Comparison of ENCODE assay signal across 12 cellular contexts in genomic region chr17:82101767-82102679, GRCh38. TPM values are rescaled to one million over a fixed set of nuclear protein-coding genes. Genes with fewer than 3 reads are reported as not detected.
DNase-seq lines count a peak whose midpoint lies in the region; ATAC-seq, FAIRE-seq and TF ChIP-seq lines count a peak whose summit lies in the region.
"Had no signal": no experiment of that assay in that cellular context is flagged by ENCODE, and none has a peak within 500 bp of the region (broad histone marks: within the 10 kb centered on the region; RNA-seq: fewer than 3 reads in every experiment).

No MANE protein-coding gene starts in this region.

- no peaks in the 10 kb centered on the region for H3K27me3 Mint-ChIP-seq in activated CD4-positive, alpha-beta memory T cell treated with anti-CD3 and anti-CD28 coated beads for 36 hours
- H3K27me3 Mint-ChIP-seq in activated CD4-positive, alpha-beta memory T cell treated with anti-CD3 and anti-CD28 coated beads, Interleukin-2, amount 10 ng/mL, durations not matched to agents 7 days and 5 days: no peaks in the 10 kb centered on the region
- no peaks in the 10 kb centered on the region for H3K27me3 Mint-ChIP-seq in T-helper 17 cell

- H3K4me3 Mint-ChIP-seq in activated CD4-positive, alpha-beta memory T cell treated with anti-CD3 and anti-CD28 coated beads for 36 hours: no peak overlapping the region
- H3K4me3 Mint-ChIP-seq in activated CD4-positive, alpha-beta memory T cell treated with anti-CD3 and anti-CD28 coated beads, Interleukin-2, amount 10 ng/mL, durations not matched to agents 7 days and 5 days: no peak overlapping the region
- no peak overlapping the region for H3K4me3 Mint-ChIP-seq in T-helper 17 cell

- TF ChIP-seq POLR2A in H54 (IDR thresholded peaks at IDR 0.05; ENCODE audit: low read depth, low read length): no peak

- H3K4me3 ChIP-seq in thymus (ENCODE audit: low read length): no peak overlapping the region
- H3K4me3 ChIP-seq: cardiac muscle cell had no signal

- peak overlapping the region; percentile 45 for H3K27ac Mint-ChIP-seq in activated CD4-positive, alpha-beta memory T cell treated with anti-CD3 and anti-CD28 coated beads for 36 hours
- H3K27ac Mint-ChIP-seq in activated CD4-positive, alpha-beta memory T cell treated with anti-CD3 and anti-CD28 coated beads, Interleukin-2, amount 10 ng/mL, durations not matched to agents 7 days and 5 days: no peak overlapping the region
- peak overlapping the region; percentile 24 for H3K27ac Mint-ChIP-seq in T-helper 17 cell

- H3K4me1 Mint-ChIP-seq in activated CD4-positive, alpha-beta memory T cell treated with anti-CD3 and anti-CD28 coated beads for 36 hours (ENCODE audit: low read depth): peaks cover 18% of the 10 kb centered on the region
- peaks cover 32% of the 10 kb centered on the region for H3K4me1 Mint-ChIP-seq in activated CD4-positive, alpha-beta memory T cell treated with anti-CD3 and anti-CD28 coated beads, Interleukin-2, amount 10 ng/mL, durations not matched to agents 7 days and 5 days
- H3K4me1 Mint-ChIP-seq in T-helper 17 cell: peaks cover 17% of the 10 kb centered on the region

- no peaks in the 10 kb centered on the region for H3K27me3 ChIP-seq in thymus (ENCODE audit: control insufficient read depth, insufficient read depth)
- H3K27me3 ChIP-seq: cardiac muscle cell had no signal

- H3K4me1 ChIP-seq in thymus (ENCODE audit: control insufficient read depth, insufficient read depth, low read length): peaks cover 36% of the 10 kb centered on the region

- no peaks in the 10 kb centered on the region for H3K9me3 Mint-ChIP-seq in activated CD4-positive, alpha-beta memory T cell treated with anti-CD3 and anti-CD28 coated beads for 36 hours
- H3K9me3 Mint-ChIP-seq in activated CD4-positive, alpha-beta memory T cell treated with anti-CD3 and anti-CD28 coated beads, Interleukin-2, amount 10 ng/mL, durations not matched to agents 7 days and 5 days: no peaks in the 10 kb centered on the region

- CTCF ChIA-PET in activated CD4-positive, alpha-beta memory T cell treated with anti-CD3 and anti-CD28 coated beads for 36 hours (lab: Charles Lee): interaction anchor here (0.6 kb wide), 1 partner anchor 84 kb away, joined by 3 read pairs; no protein-coding TSS in a partner anchor
- CTCF ChIA-PET in activated CD4-positive, alpha-beta memory T cell treated with anti-CD3 and anti-CD28 coated beads, Interleukin-2, amount 10 ng/mL, durations not matched to agents 7 days and 5 days (lab: Charles Lee): no interaction called here

- FAIRE-seq in H54 (lab: Jason Lieb, UNC): no peak

- H3K36me3 Mint-ChIP-seq in activated CD4-positive, alpha-beta memory T cell treated with anti-CD3 and anti-CD28 coated beads for 36 hours: peaks cover 1% of the 10 kb centered on the region
- H3K36me3 Mint-ChIP-seq in activated CD4-positive, alpha-beta memory T cell treated with anti-CD3 and anti-CD28 coated beads, Interleukin-2, amount 10 ng/mL, durations not matched to agents 7 days and 5 days (ENCODE audit: low read depth): no peaks in the 10 kb centered on the region
- no peaks in the 10 kb centered on the region for H3K36me3 Mint-ChIP-seq in T-helper 17 cell (ENCODE audit: low read depth)

- peak overlapping the region; percentile 9 for H3K27ac ChIP-seq in thymus (ENCODE audit: low read depth)

- intact Hi-C loops in activated CD4-positive, alpha-beta memory T cell treated with anti-CD3 and anti-CD28 coated beads for 36 hours (cut with micrococcal nuclease): no loop called here
- intact Hi-C loops in sciatic nerve (cut with DNase I): loop anchor here (10.0 kb wide), 1 partner anchor 53 kb away; no protein-coding TSS in a partner anchor

- no peak for DNase-seq in activated CD4-positive, alpha-beta memory T cell treated with anti-CD3 and anti-CD28 coated beads for 36 hours
- DNase-seq in activated CD4-positive, alpha-beta memory T cell treated with anti-CD3 and anti-CD28 coated beads, Interleukin-2, amount 10 ng/mL, durations not matched to agents 7 days and 5 days: no peak
- DNase-seq in T-helper 17 cell (no peak), medulla oblongata (ENCODE audit: extremely low spot score) (peak; percentile 55), NCI-H1092 treated with DMSO at 0.1 percent for 48 hours (lab: John Stamatoyannopoulos, UW) (no peak), H54 (ENCODE audit: insufficient read length, low spot score) (no peak), sciatic nerve (ENCODE audit: low spot score) (no peak)
- DNase-seq: activated T-cell treated with anti-CD3 and anti-CD28 coated beads, Interleukin-2, amount 50 U/mL, for 48 hours; KG1; NCI-H510A treated with DMSO at 0.1 percent for 48 hours had no signal

- no peak for ATAC-seq in T-helper 17 cell
- no peak for ATAC-seq in sciatic nerve

- 88% methylated on average over 18 of the region's 18 CpGs for WGBS in thymus

- POLR2A ChIA-PET in activated CD4-positive, alpha-beta memory T cell treated with anti-CD3 and anti-CD28 coated beads for 36 hours (lab: Charles Lee): no interaction called here
- POLR2A ChIA-PET in activated CD4-positive, alpha-beta memory T cell treated with anti-CD3 and anti-CD28 coated beads, Interleukin-2, amount 10 ng/mL, durations not matched to agents 7 days and 5 days (lab: Charles Lee): interaction anchor here (1.0 kb wide), 1 partner anchor 51 kb away, joined by 3 read pairs; no protein-coding TSS in a partner anchor

- peaks cover 7% of the 10 kb centered on the region for H3K36me3 ChIP-seq in thymus (ENCODE audit: control insufficient read depth, insufficient read depth)
- H3K36me3 ChIP-seq: cardiac muscle cell had no signal

- H3K9me3 ChIP-seq in T-helper 17 cell (ENCODE audit: control insufficient read depth, low read length, poor library complexity, severe bottlenecking) (no peaks in the 10 kb centered on the region), thymus (ENCODE audit: control insufficient read depth) (no peaks in the 10 kb centered on the region)

RNA-seq across cellular contexts. Expression of gene FASN, which starts 4.0 kb away (rescaled TPM):
- total RNA-seq in activated CD4-positive, alpha-beta memory T cell treated with anti-CD3 and anti-CD28 coated beads for 36 hours: 100 to 1,000 TPM; 209 to 212 TPM
- 100 to 1,000 TPM; 181 to 191 TPM for total RNA-seq in activated CD4-positive, alpha-beta memory T cell treated with anti-CD3 and anti-CD28 coated beads, Interleukin-2, amount 10 ng/mL, durations not matched to agents 7 days and 5 days
- 100 to 1,000 TPM in 1 of 2 donors, 10 to 100 TPM in 1; 87.3 to 126 TPM for total RNA-seq in T-helper 17 cell
- 19.0 TPM for polyA plus RNA-seq in thymus
- 280 TPM for total RNA-seq in sciatic nerve

RNA-seq across cellular contexts. Expression of gene DUS1L, which starts 36.4 kb away (rescaled TPM):
- total RNA-seq in activated CD4-positive, alpha-beta memory T cell treated with anti-CD3 and anti-CD28 coated beads for 36 hours: 100 to 1,000 TPM; 118 to 131 TPM
- 10 to 100 TPM; 98.8 to 99.3 TPM for total RNA-seq in activated CD4-positive, alpha-beta memory T cell treated with anti-CD3 and anti-CD28 coated beads, Interleukin-2, amount 10 ng/mL, durations not matched to agents 7 days and 5 days
- 100 to 1,000 TPM; 130 to 131 TPM for total RNA-seq in T-helper 17 cell
- polyA plus RNA-seq in thymus: 147 TPM
- 57.1 TPM for total RNA-seq in sciatic nerve

RNA-seq across cellular contexts. Expression of gene GPS1, which starts 50.3 kb away (rescaled TPM):
- total RNA-seq in activated CD4-positive, alpha-beta memory T cell treated with anti-CD3 and anti-CD28 coated beads for 36 hours: 10 to 100 TPM; 86.8 to 89.1 TPM
- total RNA-seq in activated CD4-positive, alpha-beta memory T cell treated with anti-CD3 and anti-CD28 coated beads, Interleukin-2, amount 10 ng/mL, durations not matched to agents 7 days and 5 days: 10 to 100 TPM; 69.0 to 75.6 TPM
- total RNA-seq in T-helper 17 cell (10 to 100 TPM; 63.2 to 66.1 TPM), sciatic nerve (68.2 TPM)
- 98.3 TPM for polyA plus RNA-seq in thymus

RNA-seq across cellular contexts. Expression of gene RFNG, which starts 50.4 kb away (rescaled TPM):
- 10 to 100 TPM; 16.5 to 17.5 TPM for total RNA-seq in activated CD4-positive, alpha-beta memory T cell treated with anti-CD3 and anti-CD28 coated beads for 36 hours
- 10 to 100 TPM; 26.3 to 28.4 TPM for total RNA-seq in activated CD4-positive, alpha-beta memory T cell treated with anti-CD3 and anti-CD28 coated beads, Interleukin-2, amount 10 ng/mL, durations not matched to agents 7 days and 5 days
- total RNA-seq in T-helper 17 cell (10 to 100 TPM; 26.5 to 28.3 TPM), sciatic nerve (42.4 TPM)
- 45.4 TPM for polyA plus RNA-seq in thymus
